In genomic region chr20:63101781-63102719, GRCh38 we compare ENCODE assay signal across 8 cellular contexts.
DNase-seq lines count a peak whose midpoint lies in the region; ATAC-seq and TF ChIP-seq lines count a peak whose summit lies in the region.

No MANE protein-coding gene starts in this region.

- H3K9me3 Mint-ChIP-seq in activated naive CD8-positive, alpha-beta T cell treated with anti-CD3 and anti-CD28 coated beads, Interleukin-2, amount 10 ng/mL, durations not matched to agents 7 days and 5 days = no peaks in the 10 kb centered on the region

- H3K4me1 Mint-ChIP-seq in activated naive CD8-positive, alpha-beta T cell treated with anti-CD3 and anti-CD28 coated beads, Interleukin-2, amount 10 ng/mL, durations not matched to agents 7 days and 5 days = peaks cover 7% of the 10 kb centered on the region

- TF ChIP-seq CTCF in BE2C (IDR thresholded peaks at IDR 0.05; ENCODE audit: low read depth, low read length) (no peak), vagina (IDR thresholded peaks at IDR 0.05) (no peak)

- H3K27ac ChIP-seq in right cardiac atrium (ENCODE audit: low read length) = no peak overlapping the region
- no peak overlapping the region for H3K27ac ChIP-seq in rectal smooth muscle tissue (ENCODE audit: low read depth, low read length)
- peak overlapping the region; percentile 50 for H3K27ac ChIP-seq in vagina

- H3K36me3 Mint-ChIP-seq in activated naive CD8-positive, alpha-beta T cell treated with anti-CD3 and anti-CD28 coated beads, Interleukin-2, amount 10 ng/mL, durations not matched to agents 7 days and 5 days = no peaks in the 10 kb centered on the region

- POLR2A ChIA-PET in activated naive CD8-positive, alpha-beta T cell treated with anti-CD3 and anti-CD28 coated beads, Interleukin-2, amount 10 ng/mL, durations not matched to agents 7 days and 5 days (lab: Charles Lee) = no interaction called here

- H3K4me3 Mint-ChIP-seq in activated naive CD8-positive, alpha-beta T cell treated with anti-CD3 and anti-CD28 coated beads, Interleukin-2, amount 10 ng/mL, durations not matched to agents 7 days and 5 days = peak overlapping the region; percentile 86

- peak overlapping the region; percentile 93 for H3K27ac Mint-ChIP-seq in activated naive CD8-positive, alpha-beta T cell treated with anti-CD3 and anti-CD28 coated beads, Interleukin-2, amount 10 ng/mL, durations not matched to agents 7 days and 5 days

- H3K36me3 ChIP-seq in BE2C = no peaks in the 10 kb centered on the region
- no peaks in the 10 kb centered on the region for H3K36me3 ChIP-seq in rectal smooth muscle tissue (ENCODE audit: control insufficient read depth, insufficient read depth, low read length)
- H3K36me3 ChIP-seq in vagina = no peaks in the 10 kb centered on the region

- TF ChIP-seq POLR2A in vagina (IDR thresholded peaks at IDR 0.05) = no peak

- H3K9me3 ChIP-seq in BE2C = no peaks in the 10 kb centered on the region
- H3K9me3 ChIP-seq in right cardiac atrium (ENCODE audit: control insufficient read depth, low read length) = no peaks in the 10 kb centered on the region
- no peaks in the 10 kb centered on the region for H3K9me3 ChIP-seq in vagina

- WGBS in right cardiac atrium = under 1% methylated on average over 100 of the region's 100 CpGs

- H3K4me1 ChIP-seq in BE2C = no peaks in the 10 kb centered on the region
- H3K4me1 ChIP-seq in right cardiac atrium (ENCODE audit: control insufficient read depth, insufficient read depth, low read length) = no peaks in the 10 kb centered on the region
- H3K4me1 ChIP-seq in rectal smooth muscle tissue (ENCODE audit: control insufficient read depth, insufficient read depth, low read length) = peaks cover 7% of the 10 kb centered on the region
- no peaks in the 10 kb centered on the region for H3K4me1 ChIP-seq in vagina

- DNase-seq in BE2C (peak; percentile 25), SK-MEL-5 (ENCODE audit: low read depth, low spot score) (peak; percentile 52), right cardiac atrium (peak; percentile 46 to 80 (median 68)), vagina (ENCODE audit: extremely low spot score in 2 of 2) (no peak)
- peak; percentile 77 for DNase-seq in activated naive CD8-positive, alpha-beta T cell treated with anti-CD3 and anti-CD28 coated beads, Interleukin-2, amount 10 ng/mL, durations not matched to agents 7 days and 5 days

- intact Hi-C loops in right cardiac atrium (cut with DNase I) = no loop called here
- intact Hi-C loops in vagina (cut with DNase I) = no loop called here

- H3K9ac ChIP-seq in rectal smooth muscle tissue (ENCODE audit: low read length) = no peak overlapping the region

- H3K27me3 ChIP-seq in BE2C = peaks cover 46% of the 10 kb centered on the region
- H3K27me3 ChIP-seq in right cardiac atrium (ENCODE audit: control insufficient read depth, insufficient read depth) = no peaks in the 10 kb centered on the region
- peaks cover 2% of the 10 kb centered on the region for H3K27me3 ChIP-seq in rectal smooth muscle tissue (ENCODE audit: control insufficient read depth, insufficient read depth, low read length)
- H3K27me3 ChIP-seq in vagina = no peaks in the 10 kb centered on the region

- peak; percentile 47 for ATAC-seq in GM21723 (IDR thresholded peaks at IDR 0.05; ENCODE audit: unreplicated experiment)
- peak; percentile 75 for ATAC-seq in activated naive CD8-positive, alpha-beta T cell treated with anti-CD3 and anti-CD28 coated beads, Interleukin-2, amount 10 ng/mL, durations not matched to agents 7 days and 5 days (ENCODE audit: low read depth)
- ATAC-seq in right cardiac atrium = peak; percentile 74 to 80
- no peak for ATAC-seq in HG03469 (IDR thresholded peaks at IDR 0.05; ENCODE audit: unreplicated experiment)

- H3K27me3 Mint-ChIP-seq in activated naive CD8-positive, alpha-beta T cell treated with anti-CD3 and anti-CD28 coated beads, Interleukin-2, amount 10 ng/mL, durations not matched to agents 7 days and 5 days = no peaks in the 10 kb centered on the region

- in situ Hi-C loops in SK-MEL-5 (cut with HindIII; ENCODE audit: low pct_unique_long_range_greater_than_20kb, low sequenced_read_pairs) = no loop called here

- peak overlapping the region; percentile 47 for H3K4me3 ChIP-seq in BE2C (ENCODE audit: low read depth, low read length)
- H3K4me3 ChIP-seq in right cardiac atrium (ENCODE audit: low read length) = peak overlapping the region; percentile 59
- H3K4me3 ChIP-seq in rectal smooth muscle tissue (ENCODE audit: low read length) = peak overlapping the region; percentile 70
- peak overlapping the region; percentile 54 to 68 for H3K4me3 ChIP-seq in vagina

Comparison
In these comparisons a context has a peak if more than half of its experiments do, and no peak if none do; other contexts are left out.
1. DNase-seq: peak in BE2C (single experiment), SK-MEL-5 (single experiment), activated naive CD8-positive, alpha-beta T cell treated with anti-CD3 and anti-CD28 coated beads, Interleukin-2, amount 10 ng/mL, durations not matched to agents 7 days and 5 days (single experiment) and right cardiac atrium (3 of 3); none in vagina (0 of 2).
2. Peak in every context shown above with its lines, with median percentiles within 50 percentile points of each other: H3K4me3 ChIP-seq.